Comparison of ENCODE assay signal across 8 cellular contexts in the genomic region with DNA sequence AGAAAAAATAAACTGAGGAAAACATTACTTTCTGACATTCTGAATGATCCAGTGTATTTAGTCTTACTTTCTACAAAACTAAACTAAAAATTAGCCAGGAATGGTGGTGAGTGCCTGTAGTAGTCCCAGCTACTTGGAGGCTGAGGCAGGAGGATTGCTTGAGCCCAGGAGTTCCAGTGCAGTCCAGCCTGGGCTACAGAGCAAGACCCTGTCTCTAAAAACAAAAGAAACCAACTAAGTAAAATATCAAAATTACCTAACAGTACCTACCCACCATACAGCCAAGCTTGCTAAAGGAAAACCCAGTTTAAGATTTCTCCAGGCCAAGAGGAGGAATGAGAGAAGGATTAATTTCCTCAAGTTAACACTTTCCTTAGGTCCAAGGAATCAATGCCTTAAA. TPM values are rescaled to one million over a fixed set of nuclear protein-coding genes. Genes with fewer than 3 reads are reported as not detected.
A peak's percentile ranks its signal among the peaks of the same experiment; 100 is the strongest.
DNase-seq lines count a peak whose midpoint lies in the region; ATAC-seq and TF ChIP-seq lines count a peak whose summit lies in the region.
"Had no signal": no experiment of that assay in that cellular context is flagged by ENCODE, and none has a peak within 500 bp of the region (broad histone marks: within the 10 kb centered on the region; RNA-seq: fewer than 3 reads in every experiment).

No MANE protein-coding gene starts in this region.

- no peak for ATAC-seq in HG03159 (IDR thresholded peaks at IDR 0.05; ENCODE audit: unreplicated experiment)

- peaks cover 93% of the 10 kb centered on the region for H3K36me3 ChIP-seq in DOHH2 (ENCODE audit: control insufficient read depth, low read length)
- H3K36me3 ChIP-seq in adrenal gland (replicated peaks in 1 of 2), result peaks cover 0 to 60% of the 10 kb centered on the region in 2 donors
- peaks cover 6% of the 10 kb centered on the region for H3K36me3 ChIP-seq in neural cell (ENCODE audit: insufficient read depth, low read length)

- H3K27ac ChIP-seq in DOHH2 (ENCODE audit: low read depth, low read length) (no peak overlapping the region), adrenal gland (peak overlapping the region in 3 of 5 donors; percentile 12 to 99 (median 98)), neural cell (ENCODE audit: low read length) (no peak overlapping the region)

- H3K27ac Mint-ChIP-seq in IgD-negative memory B cell, result peak overlapping the region in 1 of 3 donors; percentile 98

- no peak for TF ChIP-seq RAD21 in neural cell (conservative IDR thresholded peaks at IDR 0.05)

- H3K27me3 ChIP-seq in DOHH2 (ENCODE audit: control insufficient read depth, low read length) (no peaks in the 10 kb centered on the region), adrenal gland (no peaks in the 10 kb centered on the region), neural cell (ENCODE audit: insufficient read depth, low read depth, low read length) (no peaks in the 10 kb centered on the region)

- DNase-seq in adrenal gland (no peak), SIG-M5 (lab: John Stamatoyannopoulos, UW) (no peak), NCI-H1694 (lab: John Stamatoyannopoulos, UW) (no peak)
- DNase-seq: NCI-H1105 had no signal

- peak overlapping the region in 3 of 4 donors; percentile 24 to 99 (median 78) for H3K4me3 Mint-ChIP-seq in IgD-negative memory B cell

- no peaks in the 10 kb centered on the region for H3K27me3 Mint-ChIP-seq in IgD-negative memory B cell

- peaks cover 35% of the 10 kb centered on the region for H3K4me1 ChIP-seq in DOHH2 (ENCODE audit: control insufficient read depth, low read length)
- H3K4me1 ChIP-seq in adrenal gland (replicated peaks in 1 of 2), result peaks cover 29 to 50% of the 10 kb centered on the region in 2 donors

- peaks cover 87% of the 10 kb centered on the region for H3K79me2 ChIP-seq in DOHH2 (ENCODE audit: control insufficient read depth, low read length)
- H3K79me2 ChIP-seq in neural cell (replicated peaks; ENCODE audit: insufficient read depth, low read length), result peaks cover 36% of the 10 kb centered on the region

- peaks cover 33% of the 10 kb centered on the region for H3F3A ChIP-seq in DOHH2 (ENCODE audit: control insufficient read depth, insufficient read depth)
- H3F3A ChIP-seq in neural cell (ENCODE audit: insufficient read depth, low read length, poor library complexity, severe bottlenecking), result no peaks in the 10 kb centered on the region

- H3K4me3 ChIP-seq in DOHH2 (ENCODE audit: low read length) (peak overlapping the region; percentile 74), adrenal gland (no peak overlapping the region), neural cell (ENCODE audit: low read length) (peak overlapping the region; percentile 96)

- TF ChIP-seq POLR2A in adrenal gland (IDR thresholded peaks at IDR 0.05), result no peak

- intact Hi-C loops in adrenal gland (cut with DNase I), result no loop called here

- H3K4me1 Mint-ChIP-seq in IgD-negative memory B cell, result peaks cover 31 to 38% (median 33%) of the 10 kb centered on the region in 3 donors

- no peaks in the 10 kb centered on the region for H3K9me3 Mint-ChIP-seq in IgD-negative memory B cell

- no peak for TF ChIP-seq EP300 in neural cell (conservative IDR thresholded peaks at IDR 0.05; ENCODE audit: poor library complexity, severe bottlenecking)

- no peak overlapping the region for H3K9ac ChIP-seq in neural cell (ENCODE audit: low read length)

- H4K20me1 ChIP-seq in DOHH2 (ENCODE audit: control insufficient read depth, insufficient read depth, low read depth, low read length) (peaks cover 35% of the 10 kb centered on the region), neural cell (ENCODE audit: insufficient read depth) (no peaks in the 10 kb centered on the region)

- H3K4me2 ChIP-seq in DOHH2 (ENCODE audit: low read length) (peak overlapping the region; percentile 89), neural cell (ENCODE audit: low read length) (no peak overlapping the region)

- TF ChIP-seq CTCF in DOHH2 (IDR thresholded peaks at IDR 0.05; ENCODE audit: low read depth, low read length, poor library complexity, severe bottlenecking), result no peak
- no peak for TF ChIP-seq CTCF in adrenal gland (IDR thresholded peaks at IDR 0.05)
- no peak for TF ChIP-seq CTCF in neural cell (IDR thresholded peaks at IDR 0.05; ENCODE audit: poor library complexity, severe bottlenecking)

- peaks cover 3% of the 10 kb centered on the region for H3K36me3 Mint-ChIP-seq in IgD-negative memory B cell

- no peaks in the 10 kb centered on the region for H3K9me2 ChIP-seq in DOHH2 (replicated peaks; ENCODE audit: control insufficient read depth, low read length)
- H3K9me2 ChIP-seq in neural cell (ENCODE audit: insufficient read depth, low read length), result no peaks in the 10 kb centered on the region

- H2AFZ ChIP-seq in neural cell (ENCODE audit: low read depth, low read length), result no peak overlapping the region

- H3K9me3 ChIP-seq in DOHH2 (ENCODE audit: control insufficient read depth, insufficient read depth, low read length) (no peaks in the 10 kb centered on the region), adrenal gland (replicated peaks in 1 of 3) (no peaks in the 10 kb centered on the region), neural cell (ENCODE audit: low read length) (no peaks in the 10 kb centered on the region)

TF ChIP-seq in neural cell, 6 proteins besides CTCF, POLR2A, EP300 and RAD21:
- TF ChIP-seq EZH2 (IDR thresholded peaks at IDR 0.05; ENCODE audit: borderline replicate concordance, insufficient read depth, low read length, poor library complexity, severe bottlenecking) (no peak), TAF1 (IDR thresholded peaks at IDR 0.05; ENCODE audit: low read depth) (no peak), REST (IDR thresholded peaks at IDR 0.05; ENCODE audit: borderline replicate concordance) (no peak), POLR2AphosphoS5 (IDR thresholded peaks at IDR 0.05) (no peak), SMC3 (conservative IDR thresholded peaks at IDR 0.05; ENCODE audit: poor library complexity) (no peak), MXI1 (conservative IDR thresholded peaks at IDR 0.05; ENCODE audit: poor library complexity, severe bottlenecking) (no peak)

RNA-seq across cellular contexts. Expression of gene HSPD1, which starts 2.9 kb away (rescaled TPM):
- 92.3 TPM for polyA plus RNA-seq in IgD-negative memory B cell
- total RNA-seq in adrenal gland, result 1,000 to 10,000 TPM in 2 of 8 donors, 100 to 1,000 TPM in 6; 221 to 3,318 (median 577) TPM
- 1,000 to 10,000 TPM in 1 of 3 donors, 100 to 1,000 TPM in 2; 220 to 7,464 (median 448) TPM for polyA plus RNA-seq in adrenal gland
- polyA plus RNA-seq in neural cell, result 226 and 229 TPM in 2 replicates
- 189 and 201 TPM in 2 replicates for polyA minus RNA-seq in neural cell

RNA-seq across cellular contexts. Expression of gene HSPE1, which starts 3.5 kb away (rescaled TPM):
- polyA plus RNA-seq in IgD-negative memory B cell, result 149 TPM
- total RNA-seq in adrenal gland, result 1,000 to 10,000 TPM in 1 of 8 donors, 100 to 1,000 TPM in 7; 113 to 1,567 (median 176) TPM
- polyA plus RNA-seq in adrenal gland, result 1,000 to 10,000 TPM in 2 of 3 donors, 100 to 1,000 TPM in 1; 396 to 4,257 (median 1,108) TPM
- 136 and 177 TPM in 2 replicates for polyA plus RNA-seq in neural cell
- polyA minus RNA-seq in neural cell, result 60.6 and 75.7 TPM in 2 replicates

RNA-seq across cellular contexts. Expression of gene MOB4, which starts 19.2 kb away (rescaled TPM):
- 28.0 TPM for polyA plus RNA-seq in IgD-negative memory B cell
- 100 to 1,000 TPM in 1 of 8 donors, 10 to 100 TPM in 7; 18.2 to 422 (median 31.6) TPM for total RNA-seq in adrenal gland
- polyA plus RNA-seq in adrenal gland, result 100 to 1,000 TPM in 1 of 3 donors, 10 to 100 TPM in 2; 26.9 to 117 (median 58.1) TPM
- 60.5 and 81.5 TPM in 2 replicates for polyA plus RNA-seq in neural cell
- polyA minus RNA-seq in neural cell, result 93.0 and 105 TPM in 2 replicates

RNA-seq across cellular contexts. Expression of gene COQ10B, which starts 43.3 kb away (rescaled TPM):
- 29.9 TPM for polyA plus RNA-seq in IgD-negative memory B cell
- 10 to 100 TPM; 31.4 to 63.5 (median 37.8) TPM for total RNA-seq in adrenal gland
- 10 to 100 TPM; 22.3 to 58.8 (median 27.4) TPM for polyA plus RNA-seq in adrenal gland
- 22.5 and 28.4 TPM in 2 replicates for polyA plus RNA-seq in neural cell
- polyA minus RNA-seq in neural cell, result 30.3 and 33.6 TPM in 2 replicates

Comparison
In these comparisons a context has a peak if more than half of its experiments do, and no peak if none do; other contexts are left out.
1. H3K27ac ChIP-seq: peak in adrenal gland (3 of 5); none in DOHH2 (single experiment) and neural cell (single experiment).
2. H3K4me3 ChIP-seq: peak in DOHH2 (single experiment) and neural cell (single experiment); none in adrenal gland (0 of 4).